ENCODE assay signal across 7 cellular contexts in genomic region chr1:6359568-6360496, GRCh38.
DNase-seq lines count a peak whose midpoint lies in the region; ATAC-seq lines count a peak whose summit lies in the region.

No MANE protein-coding gene starts in this region.

- H3K27me3 ChIP-seq in adipocyte (replicated peaks; ENCODE audit: control insufficient read depth, insufficient read depth, low read length): no peaks in the 10 kb centered on the region

- H3K4me3 ChIP-seq in adipocyte (ENCODE audit: low read length): no peak overlapping the region

- peaks cover 19% of the 10 kb centered on the region for H3K4me1 ChIP-seq in adipocyte (ENCODE audit: control insufficient read depth, insufficient read depth, low read length)

- no peaks in the 10 kb centered on the region for H3K9me3 ChIP-seq in adipocyte (ENCODE audit: control insufficient read depth, low read length)

- peak overlapping the region; percentile 71 for H3K9ac ChIP-seq in adipocyte (ENCODE audit: low read length)

- no peaks in the 10 kb centered on the region for H3K36me3 ChIP-seq in adipocyte (ENCODE audit: control insufficient read depth, insufficient read depth, low read length, severe bottlenecking)

- ATAC-seq in GM18867 (IDR thresholded peaks at IDR 0.05; ENCODE audit: unreplicated experiment) (peak; percentile 86), HG02938 (IDR thresholded peaks at IDR 0.05; ENCODE audit: unreplicated experiment) (peak; percentile 78)

- peak; percentile 77 for DNase-seq in RPMI8226
- DNase-seq in adipocyte (ENCODE audit: low read depth): peak; percentile 49
- peak; percentile 48 for DNase-seq in iPS-NIHi7 (ENCODE audit: extremely low spot score)
- peak; percentile 41 for DNase-seq in stimulated activated CD4-positive, alpha-beta T cell treated with anti-CD3 and anti-CD28 coated beads, Interleukin-1b, Interleukin-23, amount 100 ng/mL, for 48 hours
- no peak for DNase-seq in iPS-NIHi11 (ENCODE audit: low spot score)
